8 cellular contexts compared by ENCODE assay signal in genomic region chr1:9537863-9538668, GRCh38. TPM values are rescaled to one million over a fixed set of nuclear protein-coding genes. Genes with fewer than 3 reads are reported as not detected.
DNase-seq lines count a peak whose midpoint lies in the region; ATAC-seq and TF ChIP-seq lines count a peak whose summit lies in the region.

No MANE protein-coding gene starts in this region.

- peak overlapping the region; percentile 81; the same call in 1 of the 2 replicates for H3K27ac ChIP-seq in RWPE1
- peak overlapping the region; percentile 83 to 99 (median 98) for H3K27ac ChIP-seq in esophagus muscularis mucosa (replicated peaks in 1 of 4)
- H3K27ac ChIP-seq in skeletal muscle tissue (ENCODE audit: low read depth, low read length), result peak overlapping the region; percentile 81

- H3K27me3 ChIP-seq in esophagus muscularis mucosa (no peaks in the 10 kb centered on the region), skeletal muscle tissue (ENCODE audit: control insufficient read depth in 3 of 3, insufficient read depth in 3 of 3, low read length in 3 of 3) (no peaks in the 10 kb centered on the region)

- 74% methylated on average over 7 of the region's 7 CpGs for WGBS in esophagus muscularis mucosa

- DNase-seq in HT-29 (ENCODE audit: low spot score) (peak; percentile 48), RWPE1 (ENCODE audit: low spot score) (no peak), esophagus muscularis mucosa (ENCODE audit: extremely low spot score) (no peak), NK-92 (lab: John Stamatoyannopoulos, UW; ENCODE audit: unreplicated experiment) (no peak), DMS 273 (lab: John Stamatoyannopoulos, UW; ENCODE audit: unreplicated experiment) (no peak)

- H3K4me1 ChIP-seq in esophagus muscularis mucosa, result peaks cover 15 to 36% (median 36%) of the 10 kb centered on the region in 4 donors
- H3K4me1 ChIP-seq in skeletal muscle tissue (ENCODE audit: control insufficient read depth in 3 of 3, insufficient read depth in 3 of 3, low read length in 3 of 3), result peaks cover 11 to 15% (median 15%) of the 10 kb centered on the region in 3 donors

- TF ChIP-seq EP300 in esophagus muscularis mucosa (IDR thresholded peaks at IDR 0.05), result no peak

- H3K4me3 ChIP-seq in esophagus muscularis mucosa (no peak overlapping the region), skeletal muscle tissue (ENCODE audit: low read length in 3 of 3) (no peak overlapping the region)

- CTCF ChIA-PET in RWPE1 (lab: Yijun Ruan, JAX), result interaction anchor here (0.6 to 0.7 kb wide), 2 partner anchors 42 to 96 kb away, joined by 3 read pairs; no protein-coding TSS in a partner anchor

- TF ChIP-seq POLR2A in esophagus muscularis mucosa (IDR thresholded peaks at IDR 0.05; ENCODE audit: low read depth), result no peak

- no peak for ATAC-seq in HG03571 (IDR thresholded peaks at IDR 0.05; ENCODE audit: unreplicated experiment)
- no peak for ATAC-seq in GM21723 (IDR thresholded peaks at IDR 0.05; ENCODE audit: unreplicated experiment)

- intact Hi-C loops in esophagus muscularis mucosa (cut with DNase I), result no loop called here

- POLR2A ChIA-PET in RWPE1 (lab: Yijun Ruan, JAX; ENCODE audit: low non-redundant PET), result no interaction called here

- H3K36me3 ChIP-seq in esophagus muscularis mucosa, result no peaks in the 10 kb centered on the region
- no peaks in the 10 kb centered on the region for H3K36me3 ChIP-seq in skeletal muscle tissue (ENCODE audit: control insufficient read depth in 3 of 3, insufficient read depth in 3 of 3, low read length in 3 of 3)

- no peak for TF ChIP-seq CTCF in RWPE1 (conservative IDR thresholded peaks at IDR 0.05; ENCODE audit: low read depth)
- TF ChIP-seq CTCF in esophagus muscularis mucosa (IDR thresholded peaks at IDR 0.05), result no peak

- H3K9me3 ChIP-seq in esophagus muscularis mucosa (no peaks in the 10 kb centered on the region), skeletal muscle tissue (ENCODE audit: control insufficient read depth in 3 of 3, low read length in 3 of 3) (no peaks in the 10 kb centered on the region)

- no peak overlapping the region for H3K9ac ChIP-seq in skeletal muscle tissue (ENCODE audit: low read depth in 1 of 3, low read length in 3 of 3)

RNA-seq across cellular contexts. Expression of gene SLC25A33, which starts 1.2 kb away (rescaled TPM):
- total RNA-seq in HT-29 (2014; rRNA removed; shearing (Covaris generic)), result 13.0 and 15.5 TPM in 2 replicates
- total RNA-seq in esophagus muscularis mucosa, result 10 to 100 TPM in 1 of 4 donors, 1 to 10 TPM in 3; 5.1 to 15.6 (median 8.9) TPM
- 1.6 TPM for total RNA-seq in skeletal muscle tissue

RNA-seq across cellular contexts. Expression of gene TMEM201, which starts 50.6 kb away (rescaled TPM):
- 23.7 and 31.7 TPM in 2 replicates for total RNA-seq in HT-29 (2014; rRNA removed; shearing (Covaris generic))
- total RNA-seq in esophagus muscularis mucosa (10 to 100 TPM in 1 of 4 donors, 1 to 10 TPM in 3; 6.8 to 10.5 (median 8.2) TPM), skeletal muscle tissue (6.8 TPM)
